8 cellular contexts compared by ENCODE assay signal in the genomic region with DNA sequence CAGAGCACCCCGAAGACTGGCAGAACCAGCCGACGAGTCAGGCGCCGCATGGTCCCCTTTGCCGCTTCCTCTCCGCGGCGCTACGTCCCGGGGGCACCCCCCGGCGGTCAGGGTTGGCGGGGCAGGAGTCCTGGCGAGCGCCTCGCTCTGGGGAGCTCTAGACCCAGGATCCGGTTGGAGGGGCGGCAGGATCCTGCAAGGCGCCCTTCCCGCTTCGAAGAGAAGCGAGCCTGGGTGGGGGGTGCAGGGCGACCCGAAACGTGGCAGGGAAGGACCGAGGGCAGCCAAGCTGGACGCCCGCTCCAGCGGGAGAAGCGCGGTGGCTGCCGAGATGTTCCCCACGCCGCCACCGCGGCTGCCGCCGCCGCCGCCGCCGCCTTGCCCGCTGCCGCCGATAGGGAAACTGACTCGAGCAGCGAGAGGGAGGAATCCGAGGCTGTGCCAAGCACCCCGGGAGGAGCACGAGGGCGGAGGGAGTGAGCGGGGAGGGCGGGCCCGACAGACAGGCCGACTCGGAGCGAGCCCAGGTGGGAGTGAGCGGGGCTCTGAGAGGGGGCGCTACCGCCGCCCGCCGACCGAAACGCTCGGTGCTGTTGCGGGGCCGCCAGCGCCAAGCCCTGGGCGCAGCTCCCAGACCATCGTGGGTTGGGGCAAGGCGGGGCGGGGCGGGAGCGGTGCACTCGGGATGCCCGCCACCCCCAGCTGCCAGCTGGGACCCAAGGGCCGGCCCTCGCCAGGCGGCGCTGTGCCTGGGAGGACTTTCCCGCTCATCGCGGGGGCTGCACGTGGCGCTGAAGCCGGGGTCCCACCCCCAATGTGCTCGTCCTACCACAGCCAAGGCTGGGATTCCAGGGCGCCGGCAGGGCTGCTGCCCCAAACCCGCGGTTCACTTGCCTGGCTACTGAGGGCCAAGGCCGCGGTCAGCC. TPM values are rescaled to one million over a fixed set of nuclear protein-coding genes. Genes with fewer than 3 reads are reported as not detected.
DNase-seq lines count a peak whose midpoint lies in the region; ATAC-seq, FAIRE-seq and TF ChIP-seq lines count a peak whose summit lies in the region.

A gene with protein sequence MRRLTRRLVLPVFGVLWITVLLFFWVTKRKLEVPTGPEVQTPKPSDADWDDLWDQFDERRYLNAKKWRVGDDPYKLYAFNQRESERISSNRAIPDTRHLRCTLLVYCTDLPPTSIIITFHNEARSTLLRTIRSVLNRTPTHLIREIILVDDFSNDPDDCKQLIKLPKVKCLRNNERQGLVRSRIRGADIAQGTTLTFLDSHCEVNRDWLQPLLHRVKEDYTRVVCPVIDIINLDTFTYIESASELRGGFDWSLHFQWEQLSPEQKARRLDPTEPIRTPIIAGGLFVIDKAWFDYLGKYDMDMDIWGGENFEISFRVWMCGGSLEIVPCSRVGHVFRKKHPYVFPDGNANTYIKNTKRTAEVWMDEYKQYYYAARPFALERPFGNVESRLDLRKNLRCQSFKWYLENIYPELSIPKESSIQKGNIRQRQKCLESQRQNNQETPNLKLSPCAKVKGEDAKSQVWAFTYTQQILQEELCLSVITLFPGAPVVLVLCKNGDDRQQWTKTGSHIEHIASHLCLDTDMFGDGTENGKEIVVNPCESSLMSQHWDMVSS (minus strand): TSS at position 404 of the 926 bp plus-strand sequence. CDS start 354 bp downstream, at position 50.

- peaks cover 60% of the 10 kb centered on the region for H3K27me3 Mint-ChIP-seq in activated CD4-positive, alpha-beta memory T cell treated with anti-CD3 and anti-CD28 coated beads, Interleukin-2, amount 10 ng/mL, durations not matched to agents 7 days and 5 days
- H3K27me3 Mint-ChIP-seq in stimulated activated naive B cell treated with anti-CD40 and anti-IgM and Interleukin-4, amounts not matched to agents 10 μg/mL and 1 μg/mL and 100 μg/mL, for 72 hours: peaks cover 11 to 34% of the 10 kb centered on the region in 2 donors

- CTCF ChIA-PET in activated CD4-positive, alpha-beta memory T cell treated with anti-CD3 and anti-CD28 coated beads, Interleukin-2, amount 10 ng/mL, durations not matched to agents 7 days and 5 days (lab: Charles Lee): interaction anchor here (1.5 kb wide), 2 partner anchors 195 to 427 kb away, joined by 3 to 6 read pairs; no protein-coding TSS in a partner anchor

- no peak within 1 kb of the TSS for H3K4me3 Mint-ChIP-seq in activated CD4-positive, alpha-beta memory T cell treated with anti-CD3 and anti-CD28 coated beads, Interleukin-2, amount 10 ng/mL, durations not matched to agents 7 days and 5 days
- H3K4me3 Mint-ChIP-seq in stimulated activated naive B cell treated with anti-CD40 and anti-IgM and Interleukin-4, amounts not matched to agents 10 μg/mL and 1 μg/mL and 100 μg/mL, for 72 hours: peak within 1 kb of the TSS; percentile 84 to 94

- H3K27ac Mint-ChIP-seq in activated CD4-positive, alpha-beta memory T cell treated with anti-CD3 and anti-CD28 coated beads, Interleukin-2, amount 10 ng/mL, durations not matched to agents 7 days and 5 days: no peak within 1 kb of the TSS
- H3K27ac Mint-ChIP-seq in stimulated activated naive B cell treated with anti-CD40 and anti-IgM and Interleukin-4, amounts not matched to agents 10 μg/mL and 1 μg/mL and 100 μg/mL, for 72 hours: peak within 1 kb of the TSS; percentile 90

- peak; percentile 82 for ATAC-seq in esophagus mucosa
- ATAC-seq in stimulated activated naive B cell treated with anti-CD40 and anti-IgM and Interleukin-4, amounts not matched to agents 10 μg/mL and 1 μg/mL and 100 μg/mL, for 72 hours (replicated peaks): peak; percentile 80 to 83

- peaks cover 24% of the 10 kb centered on the region for H3K27me3 ChIP-seq in mononuclear cell (ENCODE audit: insufficient read depth, low read length)

- H3K4me1 Mint-ChIP-seq in activated CD4-positive, alpha-beta memory T cell treated with anti-CD3 and anti-CD28 coated beads, Interleukin-2, amount 10 ng/mL, durations not matched to agents 7 days and 5 days: peaks cover 9% of the 10 kb centered on the region
- peaks cover 9 to 21% of the 10 kb centered on the region in 2 donors for H3K4me1 Mint-ChIP-seq in stimulated activated naive B cell treated with anti-CD40 and anti-IgM and Interleukin-4, amounts not matched to agents 10 μg/mL and 1 μg/mL and 100 μg/mL, for 72 hours

- peaks cover 22% of the 10 kb centered on the region for H3K4me1 ChIP-seq in mononuclear cell (ENCODE audit: insufficient read depth, low read length)

- POLR2A ChIA-PET in activated CD4-positive, alpha-beta memory T cell treated with anti-CD3 and anti-CD28 coated beads, Interleukin-2, amount 10 ng/mL, durations not matched to agents 7 days and 5 days (lab: Charles Lee): no interaction called here

- no peak for FAIRE-seq in GM12892 (lab: Jason Lieb, UNC)

- DNase-seq in ACHN (peak; percentile 86), GM12892 (ENCODE audit: insufficient read length) (peak; percentile 56), LNCaP clone FGC (ENCODE audit: low read depth) (no peak), GOT3 (lab: John Stamatoyannopoulos, UW) (no peak)
- peak; percentile 33 for DNase-seq in activated CD4-positive, alpha-beta memory T cell treated with anti-CD3 and anti-CD28 coated beads, Interleukin-2, amount 10 ng/mL, durations not matched to agents 7 days and 5 days
- peak; percentile 64 for DNase-seq in stimulated activated naive B cell treated with anti-CD40 and anti-IgM and Interleukin-4, amounts not matched to agents 10 μg/mL and 1 μg/mL and 100 μg/mL, for 72 hours

- TF ChIP-seq POLR2A in GM12892 (IDR thresholded peaks at IDR 0.05; ENCODE audit: low read depth, low read length): no peak

- in situ Hi-C loops in ACHN (cut with HindIII; ENCODE audit: low pct_ligation_motif_present, low pct_unique_long_range_greater_than_20kb, low sequenced_read_pairs): no loop called here

- H3K4me3 ChIP-seq in LNCaP clone FGC (ENCODE audit: low read depth, low read length) (peak within 1 kb of the TSS; percentile 48), mononuclear cell (ENCODE audit: low read length) (peak within 1 kb of the TSS; percentile 36)

- no peaks in the 10 kb centered on the region for H3K9me3 ChIP-seq in mononuclear cell (ENCODE audit: low read depth, low read length)

- peak; percentile 48 for TF ChIP-seq CTCF in LNCaP clone FGC (IDR thresholded peaks at IDR 0.05; ENCODE audit: control insufficient read depth, extremely low read depth, insufficient read depth)

- no peaks in the 10 kb centered on the region for H3K9me3 Mint-ChIP-seq in activated CD4-positive, alpha-beta memory T cell treated with anti-CD3 and anti-CD28 coated beads, Interleukin-2, amount 10 ng/mL, durations not matched to agents 7 days and 5 days
- no peaks in the 10 kb centered on the region for H3K9me3 Mint-ChIP-seq in stimulated activated naive B cell treated with anti-CD40 and anti-IgM and Interleukin-4, amounts not matched to agents 10 μg/mL and 1 μg/mL and 100 μg/mL, for 72 hours

- H3K36me3 Mint-ChIP-seq in activated CD4-positive, alpha-beta memory T cell treated with anti-CD3 and anti-CD28 coated beads, Interleukin-2, amount 10 ng/mL, durations not matched to agents 7 days and 5 days (ENCODE audit: low read depth): no peaks in the 10 kb centered on the region
- peaks cover 0 to 1% of the 10 kb centered on the region in 2 donors for H3K36me3 Mint-ChIP-seq in stimulated activated naive B cell treated with anti-CD40 and anti-IgM and Interleukin-4, amounts not matched to agents 10 μg/mL and 1 μg/mL and 100 μg/mL, for 72 hours

RNA-seq across cellular contexts. Expression of the gene that starts here (rescaled TPM):
- 0.57 TPM for polyA plus RNA-seq in GM12892 (2012; ENCODE audit: missing spikeins)
- not detected for total RNA-seq in activated CD4-positive, alpha-beta memory T cell treated with anti-CD3 and anti-CD28 coated beads, Interleukin-2, amount 10 ng/mL, durations not matched to agents 7 days and 5 days
- total RNA-seq in esophagus mucosa: 26.7 TPM
- total RNA-seq in mononuclear cell: 0.31 TPM

Comparison
In these comparisons a context has a peak if more than half of its experiments do, and no peak if none do; other contexts are left out.
1. RNA of the gene that starts here (total RNA-seq): 26.7 TPM in esophagus mucosa (single experiment); 0.31 TPM in mononuclear cell (single experiment) and not detected in activated CD4-positive, alpha-beta memory T cell treated with anti-CD3 and anti-CD28 coated beads, Interleukin-2, amount 10 ng/mL, durations not matched to agents 7 days and 5 days; every median in the first group is over 10 times any median in the second.
2. Peak in DNase-seq in activated CD4-positive, alpha-beta memory T cell treated with anti-CD3 and anti-CD28 coated beads, Interleukin-2, amount 10 ng/mL, durations not matched to agents 7 days and 5 days; RNA of the gene not detected or under 1 TPM.
3. DNase-seq: peak in ACHN (single experiment), GM12892 (single experiment) and stimulated activated naive B cell treated with anti-CD40 and anti-IgM and Interleukin-4, amounts not matched to agents 10 μg/mL and 1 μg/mL and 100 μg/mL, for 72 hours (single experiment); none in LNCaP clone FGC (single experiment) and GOT3 (single experiment).